Comparison of ENCODE assay signal across 9 cellular contexts in the genomic region with DNA sequence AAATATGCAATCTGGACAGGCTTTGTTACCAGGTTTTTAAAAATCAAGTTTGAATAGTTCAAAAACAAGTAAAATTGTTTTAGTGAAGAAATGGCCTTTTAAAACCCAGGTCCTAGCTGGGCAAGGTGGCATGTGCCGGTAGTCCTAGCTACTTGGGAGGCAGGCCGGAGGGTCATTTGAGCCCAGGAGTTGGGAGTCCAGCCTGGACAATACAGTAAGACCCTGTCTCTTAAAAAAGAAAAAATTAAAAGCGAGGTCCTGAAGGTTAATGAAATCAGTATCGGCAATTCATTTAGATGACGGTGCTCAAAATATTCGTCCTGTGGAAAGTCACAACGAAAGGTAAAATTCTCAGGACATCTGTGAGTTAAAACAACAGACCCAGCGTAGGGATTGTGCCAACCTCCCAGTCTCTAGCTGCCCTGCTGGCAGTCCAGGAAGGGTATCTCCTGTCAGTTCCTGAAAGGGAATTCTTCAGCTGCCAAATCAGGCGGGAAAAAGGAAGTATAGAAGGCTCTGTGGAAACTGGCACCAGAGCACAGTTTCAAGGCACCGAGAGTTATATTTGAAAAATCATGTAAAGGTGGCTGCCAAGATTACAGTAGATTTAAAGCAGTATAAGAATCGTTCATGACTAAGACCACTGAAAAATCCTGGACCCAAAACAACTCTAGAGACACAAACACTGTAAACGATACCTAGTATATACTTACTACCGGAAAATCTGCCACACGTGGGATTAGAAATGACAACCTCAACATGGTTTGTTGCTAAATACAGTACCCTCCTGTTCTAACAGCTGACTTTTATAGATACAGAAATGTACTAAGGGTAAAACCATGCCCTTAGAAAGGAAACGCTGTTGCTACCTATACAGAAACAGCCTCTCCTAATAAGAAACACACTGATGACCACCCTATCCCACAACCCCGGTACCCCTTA. TPM values are rescaled to one million over a fixed set of nuclear protein-coding genes. Genes with fewer than 3 reads are reported as not detected.
A peak's percentile ranks its signal among the peaks of the same experiment; 100 is the strongest.
DNase-seq lines count a peak whose midpoint lies in the region; ATAC-seq, FAIRE-seq and TF ChIP-seq lines count a peak whose summit lies in the region.
"Had no signal": no experiment of that assay in that cellular context is flagged by ENCODE, and none has a peak within 500 bp of the region (broad histone marks: within the 10 kb centered on the region; RNA-seq: fewer than 3 reads in every experiment).

No MANE protein-coding gene starts in this region.

- CTCF ChIA-PET in activated naive CD4-positive, alpha-beta T cell treated with anti-CD3 and anti-CD28 coated beads for 36 hours (lab: Charles Lee) = interaction anchor here (0.9 kb wide), 1 partner anchor 86 kb away, joined by 3 read pairs; no protein-coding TSS in a partner anchor

- H3K27ac ChIP-seq in cingulate gyrus (ENCODE audit: low read depth, low read length) (peak overlapping the region; percentile 22), mucosa of rectum (ENCODE audit: low read depth in 2 of 2, low read length in 2 of 2) (peak overlapping the region; percentile 85 to 91)

- no peaks in the 10 kb centered on the region for H3K27me3 ChIP-seq in mucosa of rectum (ENCODE audit: control insufficient read depth in 2 of 2, insufficient read depth in 2 of 2, low read length in 2 of 2)

- H3K27ac Mint-ChIP-seq in activated naive CD4-positive, alpha-beta T cell treated with anti-CD3 and anti-CD28 coated beads for 36 hours = peak overlapping the region; percentile 12

- intact Hi-C loops in activated naive CD4-positive, alpha-beta T cell treated with anti-CD3 and anti-CD28 coated beads for 36 hours (cut with micrococcal nuclease) = loop anchor here (10.0 kb wide), 3 partner anchors 129 to 1379 kb away; a partner anchor contains a TSS

- no peak for FAIRE-seq in H54 (lab: Jason Lieb, UNC)
- FAIRE-seq: GM18507 had no signal

- peaks cover 15% of the 10 kb centered on the region for H3K4me1 Mint-ChIP-seq in activated naive CD4-positive, alpha-beta T cell treated with anti-CD3 and anti-CD28 coated beads for 36 hours (ENCODE audit: low read depth)

- H3K9me3 Mint-ChIP-seq in activated naive CD4-positive, alpha-beta T cell treated with anti-CD3 and anti-CD28 coated beads for 36 hours = no peaks in the 10 kb centered on the region

- no peaks in the 10 kb centered on the region for H3K36me3 ChIP-seq in mucosa of rectum (ENCODE audit: control insufficient read depth in 2 of 2, insufficient read depth in 2 of 2, low read length in 2 of 2)

- peak overlapping the region; percentile 69 to 85 for H3K4me3 ChIP-seq in mucosa of rectum (ENCODE audit: low read length in 2 of 2)

- H3K9me3 ChIP-seq in mucosa of rectum (ENCODE audit: control insufficient read depth in 2 of 2, low read length in 2 of 2) = no peaks in the 10 kb centered on the region

- peak overlapping the region; percentile 68 to 83 for H3K9ac ChIP-seq in mucosa of rectum (ENCODE audit: low read depth in 1 of 2, low read length in 2 of 2)

- peaks cover 4 to 17% of the 10 kb centered on the region in 2 donors for H3K4me1 ChIP-seq in mucosa of rectum (ENCODE audit: control insufficient read depth in 2 of 2, insufficient read depth in 2 of 2, low read length in 2 of 2)

- peak overlapping the region; percentile 78 for H3K4me3 Mint-ChIP-seq in activated naive CD4-positive, alpha-beta T cell treated with anti-CD3 and anti-CD28 coated beads for 36 hours

- no peaks in the 10 kb centered on the region for H3K36me3 Mint-ChIP-seq in activated naive CD4-positive, alpha-beta T cell treated with anti-CD3 and anti-CD28 coated beads for 36 hours (ENCODE audit: low read depth)

- TF ChIP-seq POLR2A in H54 (IDR thresholded peaks at IDR 0.05; ENCODE audit: low read depth, low read length) = no peak

- peaks cover 3% of the 10 kb centered on the region for H3K27me3 Mint-ChIP-seq in activated naive CD4-positive, alpha-beta T cell treated with anti-CD3 and anti-CD28 coated beads for 36 hours (ENCODE audit: low read depth)

- no peak for DNase-seq in activated naive CD4-positive, alpha-beta T cell treated with anti-CD3 and anti-CD28 coated beads for 36 hours
- no peak for DNase-seq in activated naive CD4-positive, alpha-beta T cell treated with Interleukin-2 at 50 U/mL for 16 hours
- peak; percentile 30 for DNase-seq in NCI-H748 (lab: John Stamatoyannopoulos, UW; ENCODE audit: unreplicated experiment)
- no peak for DNase-seq in H54 (ENCODE audit: insufficient read length, low spot score)
- DNase-seq in left lobe of liver (ENCODE audit: low spot score) = no peak

- ATAC-seq in GM18520 (IDR thresholded peaks at IDR 0.05; ENCODE audit: unreplicated experiment) (no peak), left lobe of liver (no peak)

RNA-seq across cellular contexts. Expression of a gene that starts 1.2 kb away (rescaled TPM):
- 1 to 10 TPM; 6.5 to 7.3 TPM for total RNA-seq in activated naive CD4-positive, alpha-beta T cell treated with anti-CD3 and anti-CD28 coated beads for 36 hours
- total RNA-seq in left lobe of liver = 3.7 TPM
